In the genomic region with DNA sequence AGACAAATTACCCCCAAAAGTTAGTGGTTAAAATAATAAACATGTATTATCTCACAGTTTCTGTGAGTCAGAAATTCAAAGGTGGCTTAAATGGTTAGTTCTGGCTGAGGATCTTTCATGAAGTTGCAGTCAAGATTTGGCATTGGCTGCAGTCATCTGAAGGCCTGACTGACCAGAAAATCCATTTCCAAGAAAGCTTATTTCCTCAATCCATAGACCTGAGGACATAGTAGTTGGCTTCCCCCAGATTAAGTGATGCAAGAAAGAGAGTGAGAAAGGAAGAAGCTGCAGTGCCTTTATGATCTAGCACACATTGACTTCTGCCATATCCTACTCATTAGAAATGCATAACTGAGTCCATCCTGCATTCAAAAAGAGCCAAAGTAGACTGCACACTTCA, we compare ENCODE assay signal across 16 cellular contexts.
"Had no signal": no experiment of that assay in that cellular context is flagged by ENCODE, and none has a peak within 500 bp of the region (broad histone marks: within the 10 kb centered on the region; RNA-seq: fewer than 3 reads in every experiment).

No MANE protein-coding gene starts in this region.

- H3K4me3 ChIP-seq: body of pancreas, coronary artery, esophagus muscularis mucosa, tibial nerve, uterus had no signal

- H3K27me3 ChIP-seq: body of pancreas, esophagus muscularis mucosa, tibial nerve, uterus had no signal

- H3K27ac ChIP-seq: body of pancreas, coronary artery, esophagus muscularis mucosa, tibial nerve, uterus had no signal

- H3K4me1 ChIP-seq: body of pancreas, tibial nerve, uterus had no signal

- DNase-seq: activated CD4-positive, CD25-positive, alpha-beta regulatory T cell treated with anti-CD3 and anti-CD28 coated beads, Interleukin-2, amount 50 U/mL, for 72 hours; activated naive CD4-positive, alpha-beta T cell treated with anti-CD3 and anti-CD28 coated beads for 36 hours; activated T-cell treated with anti-CD3 and anti-CD28 coated beads for 4 hours; body of pancreas; mesendoderm; posterior cingulate gyrus; retina; small intestine; stimulated activated CD4-positive, alpha-beta T cell treated with anti-CD3 and anti-CD28 coated beads, Interleukin-4, amount 100 ng/mL, for 24 hours; stimulated activated naive CD4-positive, alpha-beta T cell treated with Interleukin-2 at 50 U/mL for 16 hours; substantia nigra; T-helper 9 cell; uterus had no signal

- H3K9me3 ChIP-seq: body of pancreas, esophagus muscularis mucosa, tibial nerve, uterus had no signal

- H3K36me3 ChIP-seq: esophagus muscularis mucosa, tibial nerve, uterus had no signal
